32 cellular contexts compared by ENCODE assay signal in genomic region chr1:200299571-200299970, GRCh38.
"Had no signal": no experiment of that assay in that cellular context is flagged by ENCODE, and none has a peak within 500 bp of the region (broad histone marks: within the 10 kb centered on the region; RNA-seq: fewer than 3 reads in every experiment).

No MANE protein-coding gene starts in this region.

- H3K9me3 Mint-ChIP-seq: activated CD4-positive, alpha-beta memory T cell treated with anti-CD3 and anti-CD28 coated beads for 36 hours; activated CD4-positive, alpha-beta T cell treated with anti-CD3 and anti-CD28 coated beads, Interleukin-2, amount 10 ng/mL, durations not matched to agents 24 days and 14 days; activated naive CD4-positive, alpha-beta T cell treated with anti-CD3 and anti-CD28 coated beads for 36 hours; activated naive CD4-positive, alpha-beta T cell treated with anti-CD3 and anti-CD28 coated beads, Interleukin-2, amount 50 U/mL, for 24 hours; activated naive CD8-positive, alpha-beta T cell treated with anti-CD3 and anti-CD28 coated beads for 36 hours; activated naive CD8-positive, alpha-beta T cell treated with anti-CD3 and anti-CD28 coated beads, Interleukin-2, amount 50 U/mL, for 24 hours; activated T-helper 1 cell treated with anti-CD3 and anti-CD28 coated beads, Interleukin-12 subunit alpha, Interleukin-12 subunit beta, Interleukin-2, Interleukin-4 antibody, amounts not matched to agents 30 ng/mL and 10 ng/mL and 1 ng/mL, durations not matched to agents 14 hours and 24 hours and 36 hours; activated T-helper 2 cell treated with anti-CD3 and anti-CD28 coated beads, Interferon-gamma antibody, Interleukin-2, Interleukin-4, amounts not matched to agents 10 μg/mL and 5 μg/mL and 100 μg/mL, durations not matched to agents 14 hours and 24 hours and 36 hours; central memory CD8-positive, alpha-beta T cell; dendritic cell treated with granulocyte-macrophage colony-stimulating factor and Interleukin-4, amounts not matched to agents 40 ng/mL and 50 ng/mL, for 4 days; endodermal cell had no signal

- H3K27me3 ChIP-seq: adrenal gland, ascending aorta, brain microvascular endothelial cell had no signal

- ATAC-seq: activated CD4-positive, alpha-beta T cell treated with anti-CD3 and anti-CD28 coated beads for 36 hours; activated CD8-positive, alpha-beta memory T cell treated with anti-CD3 and anti-CD28 coated beads, Interleukin-2, amount 10 ng/mL, durations not matched to agents 7 days and 5 days; activated CD8-positive, alpha-beta T cell treated with anti-CD3 and anti-CD28 coated beads, Interleukin-2, amount 10 ng/mL, durations not matched to agents 7 days and 5 days; activated naive CD8-positive, alpha-beta T cell treated with anti-CD3 and anti-CD28 coated beads, Interleukin-2, amount 50 U/mL, for 24 hours; esophagus mucosa had no signal

- H3K36me3 Mint-ChIP-seq: activated CD4-positive, alpha-beta memory T cell treated with anti-CD3 and anti-CD28 coated beads for 36 hours; activated CD8-positive, alpha-beta memory T cell treated with anti-CD3 and anti-CD28 coated beads, Interleukin-2, amount 10 ng/mL, durations not matched to agents 7 days and 5 days; activated naive CD4-positive, alpha-beta T cell treated with anti-CD3 and anti-CD28 coated beads, Interleukin-2, amount 50 U/mL, for 24 hours; activated naive CD8-positive, alpha-beta T cell treated with anti-CD3 and anti-CD28 coated beads for 36 hours had no signal

- H3K36me3 ChIP-seq: adrenal gland, ascending aorta, brain microvascular endothelial cell had no signal

- DNase-seq: activated CD4-positive, alpha-beta memory T cell treated with anti-CD3 and anti-CD28 coated beads for 36 hours; activated CD4-positive, alpha-beta T cell treated with anti-CD3 and anti-CD28 coated beads for 36 hours; activated CD4-positive, alpha-beta T cell treated with anti-CD3 and anti-CD28 coated beads, Interleukin-2, amount 10 ng/mL, durations not matched to agents 24 days and 14 days; activated CD4-positive, CD25-positive, alpha-beta regulatory T cell; activated CD4-positive, CD25-positive, alpha-beta regulatory T cell treated with anti-CD3 and anti-CD28 coated beads, Interleukin-2, amount 50 U/mL, for 72 hours; activated CD8-positive, alpha-beta memory T cell treated with anti-CD3 and anti-CD28 coated beads, Interleukin-2, amount 10 ng/mL, durations not matched to agents 7 days and 5 days; activated CD8-positive, alpha-beta memory T cell treated with anti-CD3 and anti-CD28 coated beads, Interleukin-2, amount 50 U/mL, for 4 hours; activated CD8-positive, alpha-beta T cell treated with anti-CD3 and anti-CD28 coated beads, Interleukin-2, amount 10 ng/mL, durations not matched to agents 7 days and 5 days; activated effector memory CD4-positive, alpha-beta T cell treated with anti-CD3 and anti-CD28 coated beads, Interleukin-2, amount 50 U/mL, for 16 hours; activated naive CD4-positive, alpha-beta T cell treated with anti-CD3 and anti-CD28 coated beads for 36 hours; activated naive CD8-positive, alpha-beta T cell treated with anti-CD3 and anti-CD28 coated beads for 36 hours; activated naive CD8-positive, alpha-beta T cell treated with anti-CD3 and anti-CD28 coated beads, Interleukin-2, amount 50 U/mL, for 24 hours; activated T-cell treated with anti-CD3 and anti-CD28 coated beads, Interleukin-2, amount 50 U/mL, for 1 hour; activated T-cell treated with anti-CD3 and anti-CD28 coated beads, Interleukin-2, amount 50 U/mL, for 48 hours; adrenal gland; brain microvascular endothelial cell; dorsolateral prefrontal cortex; effector memory CD4-positive, alpha-beta T cell; foreskin fibroblast; head of caudate nucleus; hippocampal formation had no signal

- FAIRE-seq: bronchial epithelial cell, frontal cortex had no signal

- H3K27ac Mint-ChIP-seq: activated CD4-positive, alpha-beta memory T cell treated with anti-CD3 and anti-CD28 coated beads for 36 hours; activated CD4-positive, alpha-beta T cell treated with anti-CD3 and anti-CD28 coated beads for 36 hours; activated CD4-positive, alpha-beta T cell treated with anti-CD3 and anti-CD28 coated beads, Interleukin-2, amount 10 ng/mL, durations not matched to agents 24 days and 14 days; activated CD8-positive, alpha-beta memory T cell treated with anti-CD3 and anti-CD28 coated beads, Interleukin-2, amount 10 ng/mL, durations not matched to agents 7 days and 5 days; activated CD8-positive, alpha-beta T cell treated with anti-CD3 and anti-CD28 coated beads, Interleukin-2, amount 10 ng/mL, durations not matched to agents 7 days and 5 days; activated naive CD4-positive, alpha-beta T cell treated with anti-CD3 and anti-CD28 coated beads for 36 hours; activated naive CD4-positive, alpha-beta T cell treated with anti-CD3 and anti-CD28 coated beads, Interleukin-2, amount 50 U/mL, for 24 hours; activated naive CD8-positive, alpha-beta T cell treated with anti-CD3 and anti-CD28 coated beads for 36 hours; activated naive CD8-positive, alpha-beta T cell treated with anti-CD3 and anti-CD28 coated beads, Interleukin-2, amount 50 U/mL, for 24 hours; activated T-helper 1 cell treated with anti-CD3 and anti-CD28 coated beads, Interleukin-12 subunit alpha, Interleukin-12 subunit beta, Interleukin-2, Interleukin-4 antibody, amounts not matched to agents 30 ng/mL and 10 ng/mL and 1 ng/mL, durations not matched to agents 14 hours and 24 hours and 36 hours; activated T-helper 2 cell treated with anti-CD3 and anti-CD28 coated beads, Interferon-gamma antibody, Interleukin-2, Interleukin-4, amounts not matched to agents 10 μg/mL and 5 μg/mL and 100 μg/mL, durations not matched to agents 14 hours and 24 hours and 36 hours; dendritic cell treated with granulocyte-macrophage colony-stimulating factor and Interleukin-4, amounts not matched to agents 40 ng/mL and 50 ng/mL, for 4 days; endodermal cell had no signal

- H3K4me3 ChIP-seq: adrenal gland, ascending aorta, coronary artery, dorsolateral prefrontal cortex had no signal

- H3K27me3 Mint-ChIP-seq: activated CD4-positive, alpha-beta T cell treated with anti-CD3 and anti-CD28 coated beads for 36 hours; activated naive CD4-positive, alpha-beta T cell treated with anti-CD3 and anti-CD28 coated beads, Interleukin-2, amount 50 U/mL, for 24 hours; central memory CD8-positive, alpha-beta T cell had no signal

- H3K4me3 Mint-ChIP-seq: activated CD4-positive, alpha-beta memory T cell treated with anti-CD3 and anti-CD28 coated beads for 36 hours; activated CD4-positive, alpha-beta T cell treated with anti-CD3 and anti-CD28 coated beads for 36 hours; activated CD4-positive, alpha-beta T cell treated with anti-CD3 and anti-CD28 coated beads, Interleukin-2, amount 10 ng/mL, durations not matched to agents 24 days and 14 days; activated CD8-positive, alpha-beta memory T cell treated with anti-CD3 and anti-CD28 coated beads, Interleukin-2, amount 10 ng/mL, durations not matched to agents 7 days and 5 days; activated CD8-positive, alpha-beta T cell treated with anti-CD3 and anti-CD28 coated beads, Interleukin-2, amount 10 ng/mL, durations not matched to agents 7 days and 5 days; activated naive CD4-positive, alpha-beta T cell treated with anti-CD3 and anti-CD28 coated beads for 36 hours; activated naive CD4-positive, alpha-beta T cell treated with anti-CD3 and anti-CD28 coated beads, Interleukin-2, amount 50 U/mL, for 24 hours; activated naive CD8-positive, alpha-beta T cell treated with anti-CD3 and anti-CD28 coated beads for 36 hours; activated naive CD8-positive, alpha-beta T cell treated with anti-CD3 and anti-CD28 coated beads, Interleukin-2, amount 50 U/mL, for 24 hours; activated T-helper 1 cell treated with anti-CD3 and anti-CD28 coated beads, Interleukin-12 subunit alpha, Interleukin-12 subunit beta, Interleukin-2, Interleukin-4 antibody, amounts not matched to agents 30 ng/mL and 10 ng/mL and 1 ng/mL, durations not matched to agents 14 hours and 24 hours and 36 hours; central memory CD8-positive, alpha-beta T cell; dendritic cell treated with granulocyte-macrophage colony-stimulating factor and Interleukin-4, amounts not matched to agents 40 ng/mL and 50 ng/mL, for 4 days; endodermal cell had no signal

- H3K27ac ChIP-seq: adrenal gland, ascending aorta, brain microvascular endothelial cell, coronary artery, dorsolateral prefrontal cortex had no signal

- H3K4me1 ChIP-seq: ascending aorta had no signal

- H3K4me1 Mint-ChIP-seq: central memory CD8-positive, alpha-beta T cell had no signal

- H3K9me3 ChIP-seq: adrenal gland, ascending aorta had no signal
